In genomic region chr3:160006282-160007163, GRCh38 we compare ENCODE assay signal across 8 cellular contexts. TPM values are rescaled to one million over a fixed set of nuclear protein-coding genes. Genes with fewer than 3 reads are reported as not detected.
DNase-seq lines count a peak whose midpoint lies in the region; ATAC-seq, FAIRE-seq and TF ChIP-seq lines count a peak whose summit lies in the region.

No MANE protein-coding gene starts in this region.

- H3K79me2 ChIP-seq in GM12878 (ENCODE audit: control insufficient read depth, insufficient read depth, low read length): no peaks in the 10 kb centered on the region

- ATAC-seq in GM18907 (IDR thresholded peaks at IDR 0.05; ENCODE audit: unreplicated experiment): peak; percentile 56
- peak; percentile 38 for ATAC-seq in HG03460 (IDR thresholded peaks at IDR 0.05; ENCODE audit: unreplicated experiment)
- ATAC-seq in GM12878: peak; percentile 64
- ATAC-seq in stimulated activated naive CD8-positive, alpha-beta T cell treated with anti-CD3 and anti-CD28 coated beads, Interleukin-15, amount 100 ng/mL, for 72 hours: peak; percentile 63
- no peak for ATAC-seq in GM19397 (IDR thresholded peaks at IDR 0.05; ENCODE audit: unreplicated experiment)

- H3K36me3 ChIP-seq in GM12878 (ENCODE audit: control insufficient read depth in 2 of 2, insufficient read depth in 2 of 2, low read length in 1 of 2): no peaks in the 10 kb centered on the region

- H4K20me1 ChIP-seq in GM12878 (ENCODE audit: control insufficient read depth, insufficient read depth): no peaks in the 10 kb centered on the region

- POLR2A ChIA-PET in GM12878 (lab: Charles Lee): interaction anchor here (0.6 to 3.7 kb wide), 5 partner anchors 10 to 122 kb away, joined by 3 to 16 read pairs (median 4); partner anchors contain the start of gene IL12A

- no peak overlapping the region for H3K9ac ChIP-seq in GM12878 (ENCODE audit: control insufficient read depth, insufficient read depth, low read length)

- SMC1A ChIA-PET in GM12878 (lab: Charles Lee; ENCODE audit: uncharacterized antibody, unreplicated experiment): interaction anchor here (0.7 to 12.7 kb wide), 31 partner anchors 10 to 409 kb away, joined by 3 to 589 read pairs (median 4); partner anchors contain the start of gene IL12A

- in situ Hi-C loops in Caki2 (cut with HindIII; ENCODE audit: low pct_unique_long_range_greater_than_20kb, low sequenced_read_pairs): no loop called here
- in situ Hi-C loops in GM12878 (cut with MboI): no loop called here

- TF ChIP-seq EP300 in GM12878 (IDR thresholded peaks at IDR 0.05; ENCODE audit: borderline replicate concordance in 1 of 2, control insufficient read depth in 1 of 2, low read depth in 2 of 2, low read length in 2 of 2): no peak

- H3K27me3 ChIP-seq in GM12878 (replicated peaks in 1 of 2; ENCODE audit: control insufficient read depth in 2 of 2, insufficient read depth in 2 of 2, low read length in 1 of 2): no peaks in the 10 kb centered on the region

- H3K27me3 Mint-ChIP-seq in stimulated activated naive CD8-positive, alpha-beta T cell treated with anti-CD3 and anti-CD28 coated beads, Interleukin-15, amount 100 ng/mL, for 72 hours: no peaks in the 10 kb centered on the region

- peak; percentile 76 to 88 (median 83) for TF ChIP-seq CTCF in GM12878 (IDR thresholded peaks at IDR 0.05 in 2 of 3, conservative IDR thresholded peaks at IDR 0.05 in 1 of 3; ENCODE audit: control insufficient read depth in 2 of 3, extremely low read depth in 1 of 3, insufficient read depth in 1 of 3, low read depth in 3 of 3, low read length in 3 of 3)

- no peak for TF ChIP-seq POLR2A in GM12878 (IDR thresholded peaks at IDR 0.05; ENCODE audit: low read depth, low read length)

- H3K4me1 ChIP-seq in GM12878 (ENCODE audit: control insufficient read depth, insufficient read depth, low read length): peaks cover 33% of the 10 kb centered on the region

- H3K4me3 ChIP-seq in GM12878: no peak overlapping the region

- 6% methylated on average over 3 of the region's 3 CpGs for WGBS in GM12878 (ENCODE audit: insufficient coverage, insufficient replicate concordance, low lambda C conversion rate, missing lambda C conversion rate)

- intact Hi-C loops in GM12878 (cut with micrococcal nuclease; ENCODE audit: unreplicated experiment): loop anchor here (1.0 to 10.0 kb wide), 5 partner anchors 18 to 742 kb away; partner anchors contain the start of gene IL12A

- no peak overlapping the region for H3K27ac ChIP-seq in GM12878 (ENCODE audit: control insufficient read depth, insufficient read depth)

- no peak overlapping the region for H3K4me3 Mint-ChIP-seq in stimulated activated naive CD8-positive, alpha-beta T cell treated with anti-CD3 and anti-CD28 coated beads, Interleukin-15, amount 100 ng/mL, for 72 hours

- peak; percentile 81 for DNase-seq in Caki2 (ENCODE audit: low read depth)
- peak; percentile 32 for DNase-seq in NCI-H774 (lab: John Stamatoyannopoulos, UW)
- DNase-seq in GM12878 (ENCODE audit: low read depth, low spot score): no peak
- peak; percentile 75 for DNase-seq in iPS-NIHi11 (ENCODE audit: low spot score)
- no peak for DNase-seq in stimulated activated naive CD8-positive, alpha-beta T cell treated with anti-CD3 and anti-CD28 coated beads, Interleukin-15, amount 100 ng/mL, for 72 hours

- RAD21 ChIA-PET in GM12878 (lab: Charles Lee; ENCODE audit: unreplicated experiment): interaction anchor here (0.9 to 11.9 kb wide), 20 partner anchors 9 to 407 kb away, joined by 3 to 387 read pairs (median 5); partner anchors contain the start of genes IL12A and SCHIP1

- no peak overlapping the region for H3K27ac Mint-ChIP-seq in stimulated activated naive CD8-positive, alpha-beta T cell treated with anti-CD3 and anti-CD28 coated beads, Interleukin-15, amount 100 ng/mL, for 72 hours

- H3K4me2 ChIP-seq in GM12878 (ENCODE audit: control insufficient read depth, insufficient read depth): no peak overlapping the region

- H3K9me3 ChIP-seq in GM12878 (replicated peaks; ENCODE audit: control insufficient read depth, insufficient read depth, low read length): no peaks in the 10 kb centered on the region

- H3K4me1 Mint-ChIP-seq in stimulated activated naive CD8-positive, alpha-beta T cell treated with anti-CD3 and anti-CD28 coated beads, Interleukin-15, amount 100 ng/mL, for 72 hours: peaks cover 7% of the 10 kb centered on the region

- no peaks in the 10 kb centered on the region for H3K9me3 Mint-ChIP-seq in stimulated activated naive CD8-positive, alpha-beta T cell treated with anti-CD3 and anti-CD28 coated beads, Interleukin-15, amount 100 ng/mL, for 72 hours

- peak overlapping the region; percentile 25 for H2AFZ ChIP-seq in GM12878 (ENCODE audit: control insufficient read depth, low read depth, low read length)

- CTCF ChIA-PET in GM12878 (lab: Yijun Ruan, JAX): interaction anchor here (0.5 to 14.5 kb wide), 44 partner anchors 8 to 1279 kb away, joined by 3 to 843 read pairs (median 5); partner anchors contain the start of gene IL12A

- no TSS peak for BruUV-seq in GM12878 (replicated peaks; lab: Mats Ljungman, UMichigan)

- peak; percentile 90 for TF ChIP-seq RAD21 in GM12878 (IDR thresholded peaks at IDR 0.05; ENCODE audit: insufficient read depth, low read depth, low read length)

- FAIRE-seq in GM12878 (lab: Jason Lieb, UNC): peak; percentile 54

TF ChIP-seq in GM12878, 131 proteins besides CTCF, POLR2A, EP300 and RAD21:
- TF ChIP-seq RUNX3 (IDR thresholded peaks at IDR 0.05; ENCODE audit: low read length) (peak; percentile 38; the same call in 1 of the 2 replicates), CEBPB (IDR thresholded peaks at IDR 0.05; ENCODE audit: borderline replicate concordance in 1 of 2, low read depth in 2 of 2, low read length in 2 of 2) (no peak), IKZF1 (conservative IDR thresholded peaks at IDR 0.05) (no peak), STAT1 (conservative IDR thresholded peaks at IDR 0.05) (no peak), SMC3 (IDR thresholded peaks at IDR 0.05; ENCODE audit: borderline replicate concordance, low read length) (peak; percentile 92), YY1 (IDR thresholded peaks at IDR 0.05; ENCODE audit: low read depth, low read length) (0 out of 2 replicates have a peak, but pooled peaks have one; percentile 37)
TF ChIP-seq in GM12878: peak in this region for 3.

RNA-seq across cellular contexts. Expression of gene IL12A, which starts 17.9 kb away (rescaled TPM):
- total RNA-seq in Caki2 (2014; rRNA removed; shearing (Covaris generic); ENCODE audit: low replicate concordance): 3.9 and 5.2 TPM in 2 replicates
- 1.2 and 5.3 TPM in 2 replicates for total RNA-seq in GM12878 (2013; cell fraction: nucleolus; rRNA removed)
- 9.8 and 10.9 TPM in 2 replicates for total RNA-seq in GM12878 (2014; rRNA removed)
- 3.4 and 4.4 TPM in 2 replicates for total RNA-seq in GM12878 (2014; rRNA removed; fragmentation: Illumina TruSeq; extraction: Trizol)
- total RNA-seq in GM12878 (2021): 3.1 and 4.0 TPM in 2 replicates
- polyA plus RNA-seq in GM12878 (2011; ENCODE audit: low read depth): 1.1 TPM
- polyA plus RNA-seq in GM12878 (2011; rRNA removed): 0.99 and 1.8 TPM in 2 replicates
- polyA plus RNA-seq in GM12878 (2011; cell fraction: cytosol; rRNA removed): 0.78 and 1.5 TPM in 2 replicates
- polyA plus RNA-seq in GM12878 (2011; cell fraction: nucleus; rRNA removed): 3.7 and 5.6 TPM in 2 replicates
- 1.8 and 2.4 TPM in 2 replicates for polyA plus RNA-seq in GM12878 (2012)
- 3.2 and 3.8 TPM in 2 replicates for polyA plus RNA-seq in GM12878 (2014; fragmentation: Illumina TruSeq; extraction: Trizol)
- polyA plus RNA-seq in GM12878 (2014; fragmentation: Nextera tagmentation; extraction: Ambion mirVana): 1 to 10 TPM in 1 of 2 experiments, under 1 TPM in 1; 0.50 to 2.6 TPM
- polyA plus RNA-seq in GM12878 (2014; rRNA removed): 6.0 and 8.4 TPM in 2 replicates
- polyA plus RNA-seq in GM12878 (2016; fragmentation: Nextera tagmentation; extraction: Ambion mirVana): 1 to 10 TPM; 3.6 to 4.2 TPM
- polyA minus RNA-seq in GM12878 (2011; rRNA and poly(A)+ RNA removed): 0.29 and 0.62 TPM in 2 replicates
- 1.2 TPM in 1 of 2 replicates, not detected in the other for polyA minus RNA-seq in GM12878 (2011; cell fraction: cytosol; rRNA and poly(A)+ RNA removed)
- 0.67 and 0.97 TPM in 2 replicates for polyA minus RNA-seq in GM12878 (2011; cell fraction: nucleus; rRNA and poly(A)+ RNA removed)

Comparison
In these comparisons a context has a peak if more than half of its experiments do, and no peak if none do; other contexts are left out.
1. DNase-seq: peak in Caki2 (single experiment), NCI-H774 (single experiment) and iPS-NIHi11 (single experiment); none in GM12878 (single experiment) and stimulated activated naive CD8-positive, alpha-beta T cell treated with anti-CD3 and anti-CD28 coated beads, Interleukin-15, amount 100 ng/mL, for 72 hours (0 of 2).